In the genomic region with DNA sequence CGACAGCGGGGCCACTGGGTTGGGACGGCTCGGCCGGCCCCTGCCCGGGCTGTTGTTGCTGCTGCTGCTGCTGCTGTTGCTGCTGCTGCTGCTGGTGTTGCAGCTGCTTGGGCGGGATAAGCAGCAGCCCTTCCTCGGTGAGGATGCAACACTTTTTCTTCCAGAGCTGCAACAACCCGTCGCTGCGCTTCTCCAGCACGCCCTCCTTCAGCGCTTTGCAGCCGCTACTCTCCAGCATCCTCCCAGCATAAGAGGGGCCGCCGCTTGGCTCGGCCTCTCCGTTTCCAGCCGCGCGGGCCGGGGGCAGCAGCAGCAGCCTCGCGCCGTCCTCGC, we compare ENCODE assay signal across 8 cellular contexts. TPM values are rescaled to one million over a fixed set of nuclear protein-coding genes. Genes with fewer than 3 reads are reported as not detected.
DNase-seq lines count a peak whose midpoint lies in the region; ATAC-seq, FAIRE-seq and TF ChIP-seq lines count a peak whose summit lies in the region.

No MANE protein-coding gene starts in this region.

- DNase-seq in A549 (ENCODE audit: low read depth in 1 of 2, low spot score in 1 of 2) (no peak), NOMO-1 treated with dmso at 0.1 percent for 144 hours (lab: John Stamatoyannopoulos, UW; ENCODE audit: unreplicated experiment) (peak; percentile 43), H1 (ENCODE audit: low read depth in 1 of 2, low spot score in 2 of 2) (no peak), neural crest cell (ENCODE audit: low read depth, low spot score) (no peak), NCI-H748 treated with DMSO at 0.1 percent for 48 hours (lab: John Stamatoyannopoulos, UW) (no peak), H4 (ENCODE audit: low spot score) (no peak), midbrain (lab: John Stamatoyannopoulos, UW) (no peak)

- no peaks in the 10 kb centered on the region; a peak in 1 of 7 replicates for H3K27me3 ChIP-seq in H1 (replicated peaks in 1 of 4; ENCODE audit: control insufficient read depth in 3 of 4, extremely low read depth in 1 of 4, insufficient read depth in 3 of 4, low read length in 3 of 4)

- peak overlapping the region; percentile 49 to 82 (median 62) for H3K9ac ChIP-seq in H1 (replicated peaks in 1 of 4; ENCODE audit: extremely low read depth in 1 of 4, low read depth in 3 of 4, low read length in 3 of 4)

- peak overlapping the region; percentile 50 for H4K5ac ChIP-seq in H1 (ENCODE audit: insufficient read length, low read depth, low read length)

- peak overlapping the region; percentile 96 for H3K4me3 Mint-ChIP-seq in neural crest cell

- TF ChIP-seq POLR2A in A549 (IDR thresholded peaks at IDR 0.05; ENCODE audit: low read length) (no peak), H1 (IDR thresholded peaks at IDR 0.05; ENCODE audit: control extremely low read depth in 1 of 2, low read depth in 2 of 2, low read length in 2 of 2) (no peak)

- no peak for TF ChIP-seq RAD21 in A549 (conservative IDR thresholded peaks at IDR 0.05 in 1 of 2, IDR thresholded peaks at IDR 0.05 in 1 of 2)
- TF ChIP-seq RAD21 in H1 (IDR thresholded peaks at IDR 0.05 in 1 of 2, conservative IDR thresholded peaks at IDR 0.05 in 1 of 2; ENCODE audit: low read depth in 2 of 2, low read length in 2 of 2), result no peak

- H2BK12ac ChIP-seq in H1 (ENCODE audit: low read depth, low read length), result peak overlapping the region; percentile 52; the same call in 1 of the 2 replicates

- peak overlapping the region; percentile 96 for H4K91ac ChIP-seq in H1 (replicated peaks; ENCODE audit: insufficient read length, low read length)

- H3K18ac ChIP-seq in H1 (ENCODE audit: extremely low read depth, low read length), result peak overlapping the region; percentile 94; the same call in 1 of the 2 replicates

- H3K27me3 Mint-ChIP-seq in neural crest cell (ENCODE audit: low read depth), result peaks cover 8% of the 10 kb centered on the region

- peak overlapping the region; percentile 87 for H3K4me3 ChIP-seq in A549
- peak overlapping the region; percentile 89 to 94 (median 92) for H3K4me3 ChIP-seq in H1 (ENCODE audit: extremely low read depth in 1 of 4, insufficient read depth in 2 of 4, low read depth in 3 of 4, low read length in 4 of 4)

- TF ChIP-seq EP300 in A549 (IDR thresholded peaks at IDR 0.05) (no peak), H1 (IDR thresholded peaks at IDR 0.05; ENCODE audit: borderline replicate concordance in 1 of 2, low read depth in 2 of 2, low read length in 2 of 2) (no peak)

- TF ChIP-seq CTCF in A549 (IDR thresholded peaks at IDR 0.05) (no peak), H1 (IDR thresholded peaks at IDR 0.05; ENCODE audit: control extremely low read depth in 1 of 3, insufficient read depth in 1 of 3, low read depth in 1 of 3, low read length in 3 of 3) (no peak), neural crest cell (conservative IDR thresholded peaks at IDR 0.05) (no peak)

- POLR2A ChIA-PET in A549 (lab: Yijun Ruan, JAX) (interaction anchor here (0.6 to 3.6 kb wide), 46 partner anchors 10 to 701 kb away, joined by 3 to 45 read pairs (median 4); a partner anchor contains a TSS), H1 (lab: Charles Lee; ENCODE audit: partially characterized antibody) (interaction anchor here (0.8 to 3.9 kb wide), 24 partner anchors 10 to 519 kb away, joined by 3 to 42 read pairs (median 4); a partner anchor contains a TSS)

- peak overlapping the region; percentile 75 for H3K4me2 ChIP-seq in A549
- peak overlapping the region; percentile 98 to 99 for H3K4me2 ChIP-seq in H1 (ENCODE audit: insufficient read depth in 1 of 2, low read depth in 2 of 2, low read length in 2 of 2)

- H3K27ac Mint-ChIP-seq in neural crest cell (ENCODE audit: unreplicated experiment), result peak overlapping the region; percentile 94

- H2AFZ ChIP-seq in H1 (ENCODE audit: low read length), result no peak overlapping the region

- WGBS in A549 (ENCODE audit: missing lambda C conversion rate), result under 1% methylated on average over 20 of the region's 26 CpGs
- 2% methylated on average over 24 of the region's 26 CpGs; no CpG with 5 or more reads in 1 of the 2 experiments for WGBS in H1 (ENCODE audit: extremely low coverage in 1 of 2, insufficient coverage in 1 of 2, insufficient read length in 1 of 2, insufficient replicate concordance in 2 of 2, low coverage in 1 of 2, low lambda C conversion rate in 2 of 2, missing lambda C conversion rate in 1 of 2), 2 experiments

- H3K4me1 ChIP-seq in A549 (peaks cover 41% of the 10 kb centered on the region), H1 (replicated peaks in 1 of 4; ENCODE audit: control insufficient read depth in 3 of 4, insufficient read depth in 4 of 4, low read length in 3 of 4) (peaks cover 0 to 11% (median 2%) of the 10 kb centered on the region in 4 experiments; a peak in 5 of 7 replicates)

- peaks cover 0 to 23% (median 0%) of the 10 kb centered on the region in 4 experiments; a peak in 1 of 8 replicates for H3K36me3 ChIP-seq in H1 (ENCODE audit: control insufficient read depth in 2 of 4, insufficient read depth in 4 of 4, low read length in 3 of 4)

- peaks cover 4% of the 10 kb centered on the region for H3K79me1 ChIP-seq in H1 (ENCODE audit: low read depth, low read length)

- H3K36me3 Mint-ChIP-seq in neural crest cell (ENCODE audit: low read depth), result peaks cover 7% of the 10 kb centered on the region

- H3K4ac ChIP-seq in H1 (replicated peaks; ENCODE audit: insufficient read length, low read depth, low read length), result peak overlapping the region; percentile 70

- H3K56ac ChIP-seq in H1 (replicated peaks; ENCODE audit: insufficient read length, low read depth, low read length), result no peak overlapping the region

- H3K79me2 ChIP-seq in H1 (ENCODE audit: control insufficient read depth in 1 of 2, insufficient read depth in 2 of 2, low read length in 2 of 2), result peaks cover 0 to 36% of the 10 kb centered on the region in 2 experiments; a peak in 2 of 4 replicates

- H3K23ac ChIP-seq in H1 (ENCODE audit: insufficient read length), result no peak overlapping the region

- H3K4me1 Mint-ChIP-seq in neural crest cell, result peaks cover 56% of the 10 kb centered on the region

- no peak overlapping the region for H2BK15ac ChIP-seq in H1 (ENCODE audit: low read length)

- H2BK20ac ChIP-seq in H1 (ENCODE audit: low read length), result no peak overlapping the region

- H3K23me2 ChIP-seq in H1 (ENCODE audit: low read depth, low read length), result peaks cover 17% of the 10 kb centered on the region

- no peak overlapping the region for H3K14ac ChIP-seq in H1 (ENCODE audit: insufficient read length)

- H4K20me1 ChIP-seq in H1 (replicated peaks in 1 of 2; ENCODE audit: control insufficient read depth in 1 of 2, insufficient read depth in 2 of 2, low read length in 2 of 2), result peaks cover 2 to 4% of the 10 kb centered on the region in 2 experiments

- H3K27ac ChIP-seq in A549 (peak overlapping the region; percentile 90 to 99), H1 (ENCODE audit: low read depth, low read length) (no peak overlapping the region)

- no peaks in the 10 kb centered on the region for H3K9me3 Mint-ChIP-seq in neural crest cell

- no peak for FAIRE-seq in A549 (lab: Jason Lieb, UNC)
- no peak for FAIRE-seq in H1 (lab: Jason Lieb, UNC)

- H2BK120ac ChIP-seq in H1 (replicated peaks; ENCODE audit: low read depth, low read length), result no peak overlapping the region

- H2AK5ac ChIP-seq in H1 (ENCODE audit: low read depth, low read length), result no peak overlapping the region; the same call in 1 of the 2 replicates

- peak overlapping the region; percentile 76; the same call in 1 of the 2 replicates for H4K8ac ChIP-seq in H1 (ENCODE audit: extremely low read depth, insufficient read depth, low read length)

- peak overlapping the region; percentile 28; the same call in 1 of the 2 replicates for H2BK5ac ChIP-seq in H1 (ENCODE audit: low read depth, low read length)

- CTCF ChIA-PET in A549 (lab: Yijun Ruan, JAX), result interaction anchor here (0.6 to 8.4 kb wide), 35 partner anchors 10 to 546 kb away, joined by 3 to 80 read pairs (median 4); a partner anchor contains a TSS
- CTCF ChIA-PET in H1 (lab: Charles Lee; ENCODE audit: partially characterized antibody), result interaction anchor here (0.6 to 3.2 kb wide), 15 partner anchors 9 to 547 kb away, joined by 3 to 26 read pairs (median 3); no protein-coding TSS in a partner anchor

- ATAC-seq in A549, result peak; percentile 33 to 45
- ATAC-seq in GM19397 (IDR thresholded peaks at IDR 0.05; ENCODE audit: unreplicated experiment), result peak; percentile 9

- no peaks in the 10 kb centered on the region for H3K9me3 ChIP-seq in A549
- H3K9me3 ChIP-seq in H1 (ENCODE audit: insufficient read depth in 2 of 2, low read depth in 1 of 2, low read length in 1 of 2), result no peaks in the 10 kb centered on the region

RNA-seq across cellular contexts. Expression of a gene that starts 0.5 kb away (rescaled TPM):
- polyA plus RNA-seq in A549 (2011; rRNA removed) (54.1 and 71.6 TPM in 2 replicates), A549 (2017; fragmentation: RNase III; extraction: RNeasy Plus Mini Kit Qiagen cat#74134 plus additional on column Dnase treatment) (32.7 to 43.1 TPM (median 39.3 TPM) in 3 replicates), H1 (2011; rRNA removed) (18.6 and 18.9 TPM in 2 replicates)
- polyA plus RNA-seq in A549 (2012; cell fraction: cytosol; rRNA removed), result 34.1 and 42.4 TPM in 2 replicates
- polyA plus RNA-seq in A549 (2012; cell fraction: nucleus; rRNA removed), result 42.2 and 45.0 TPM in 2 replicates
- 44.3 and 53.0 TPM in 2 replicates for polyA minus RNA-seq in A549 (2011; rRNA and poly(A)+ RNA removed)
- total RNA-seq in H1 (2021; fragmentation: NEBNext Ultra II Directional; extraction: Animal tissue kit (Norgen Biotek cat#: 25700)), result 19.4 and 19.8 TPM in 2 replicates
- 14.4 TPM for polyA plus RNA-seq in H1 (2011; cell fraction: cytosol; rRNA removed)
- 8.7 TPM for polyA plus RNA-seq in H1 (2011; cell fraction: nucleus; rRNA removed)
- polyA plus RNA-seq in H1 (2012, experiment 1 of 2), result 14.0 to 17.3 TPM (median 16.6 TPM) in 4 replicates
- polyA plus RNA-seq in H1 (2012, experiment 2 of 2), result 8.5 TPM
- 13.1 TPM for polyA plus RNA-seq in H1 (2013, experiment 1 of 2)
- polyA plus RNA-seq in H1 (2013, experiment 2 of 2), result 13.4 TPM
- polyA minus RNA-seq in H1 (2011; rRNA and poly(A)+ RNA removed), result 10.9 and 13.3 TPM in 2 replicates
- 27.4 TPM for polyA minus RNA-seq in H1 (2011; cell fraction: cytosol; rRNA and poly(A)+ RNA removed)
- polyA minus RNA-seq in H1 (2011; cell fraction: nucleus; rRNA and poly(A)+ RNA removed), result 19.7 TPM
- 29.3 and 30.9 TPM in 2 replicates for total RNA-seq in neural crest cell
- total RNA-seq in H4 (2014; rRNA removed; shearing (Covaris generic)), result 19.5 and 25.1 TPM in 2 replicates

RNA-seq across cellular contexts. Expression of a gene that starts 53.4 kb away (rescaled TPM):
- polyA plus RNA-seq in A549 (2011; rRNA removed) (640 and 943 TPM in 2 replicates), A549 (2017; fragmentation: RNase III; extraction: RNeasy Plus Mini Kit Qiagen cat#74134 plus additional on column Dnase treatment) (695 to 725 TPM (median 709 TPM) in 3 replicates), H1 (2011; rRNA removed) (145 and 202 TPM in 2 replicates)
- polyA plus RNA-seq in A549 (2012; cell fraction: cytosol; rRNA removed), result 191 and 238 TPM in 2 replicates
- polyA plus RNA-seq in A549 (2012; cell fraction: nucleus; rRNA removed), result 109 and 153 TPM in 2 replicates
- 135 and 141 TPM in 2 replicates for polyA minus RNA-seq in A549 (2011; rRNA and poly(A)+ RNA removed)
- 1,114 and 1,159 TPM in 2 replicates for total RNA-seq in H1 (2021; fragmentation: NEBNext Ultra II Directional; extraction: Animal tissue kit (Norgen Biotek cat#: 25700))
- 348 TPM for polyA plus RNA-seq in H1 (2011; cell fraction: cytosol; rRNA removed)
- polyA plus RNA-seq in H1 (2011; cell fraction: nucleus; rRNA removed), result 296 TPM
- 563 to 1,179 TPM (median 624 TPM) in 4 replicates for polyA plus RNA-seq in H1 (2012, experiment 1 of 2)
- 101 TPM for polyA plus RNA-seq in H1 (2012, experiment 2 of 2)
- polyA plus RNA-seq in H1 (2013, experiment 1 of 2), result 1,709 TPM
- polyA plus RNA-seq in H1 (2013, experiment 2 of 2), result 1,591 TPM
- 124 and 173 TPM in 2 replicates for polyA minus RNA-seq in H1 (2011; rRNA and poly(A)+ RNA removed)
- polyA minus RNA-seq in H1 (2011; cell fraction: cytosol; rRNA and poly(A)+ RNA removed), result 294 TPM
- 600 TPM for polyA minus RNA-seq in H1 (2011; cell fraction: nucleus; rRNA and poly(A)+ RNA removed)
- total RNA-seq in neural crest cell, result 1,116 and 1,117 TPM in 2 replicates
- 246 and 299 TPM in 2 replicates for total RNA-seq in H4 (2014; rRNA removed; shearing (Covaris generic))
